ENCODE assay signal across 8 cellular contexts in the genomic region with DNA sequence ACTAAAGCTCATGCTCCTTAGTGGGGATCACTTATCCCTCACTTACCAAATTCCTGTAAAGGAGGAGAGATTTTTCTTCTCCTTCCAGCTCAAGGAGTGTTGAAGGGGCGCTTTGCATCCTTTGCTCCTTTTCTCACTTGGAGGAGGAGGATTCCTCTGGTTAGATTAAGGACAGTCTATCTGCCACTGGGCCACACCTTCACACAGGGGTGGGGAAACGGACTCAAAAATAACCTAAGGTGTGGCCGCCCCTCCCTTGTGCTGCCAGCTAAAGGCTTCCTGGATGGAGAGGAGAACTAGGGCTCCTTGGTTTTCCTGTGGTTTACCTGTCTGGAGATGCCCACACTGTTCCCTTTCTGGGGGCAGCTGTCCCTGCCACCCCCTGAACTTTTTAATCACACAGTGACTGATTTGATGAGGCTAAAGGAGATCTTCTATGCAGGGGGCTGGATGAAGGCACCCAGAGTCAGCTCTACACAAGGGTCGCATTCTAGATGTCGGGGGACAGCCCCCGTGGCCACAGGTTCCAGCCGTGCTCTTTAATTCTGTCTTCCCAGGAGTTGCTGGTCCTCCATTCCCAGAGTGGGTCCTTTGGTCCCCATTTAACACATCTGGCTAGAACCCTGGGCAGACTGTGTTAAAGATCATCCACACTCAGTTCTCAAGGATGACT. TPM values are rescaled to one million over a fixed set of nuclear protein-coding genes. Genes with fewer than 3 reads are reported as not detected.
DNase-seq lines count a peak whose midpoint lies in the region; ATAC-seq and TF ChIP-seq lines count a peak whose summit lies in the region.

No MANE protein-coding gene starts in this region.

- H3K27ac ChIP-seq in CD8-positive, alpha-beta memory T cell (ENCODE audit: low read depth, low read length) = peak overlapping the region; percentile 4
- peak overlapping the region; percentile 14 for H3K27ac ChIP-seq in caudate nucleus (ENCODE audit: low read depth, low read length)

- H3K36me3 ChIP-seq in CD8-positive, alpha-beta memory T cell (ENCODE audit: insufficient read depth, low read length) = no peaks in the 10 kb centered on the region

- no peaks in the 10 kb centered on the region for H3K9me3 ChIP-seq in CD8-positive, alpha-beta memory T cell (ENCODE audit: low read length)

- H3K4me3 Mint-ChIP-seq in CD8-positive, alpha-beta memory T cell = peak overlapping the region; percentile 20 to 82 (median 71)

- H3K4me3 ChIP-seq in CD8-positive, alpha-beta memory T cell (ENCODE audit: low read length) = peak overlapping the region; percentile 31

- TF ChIP-seq CTCF in omental fat pad (IDR thresholded peaks at IDR 0.05) = no peak

- no peaks in the 10 kb centered on the region for H3K9me3 Mint-ChIP-seq in CD8-positive, alpha-beta memory T cell

- CTCF ChIA-PET in CD8-positive, alpha-beta memory T cell (lab: Charles Lee) = interaction anchor here (0.8 to 8.3 kb wide), 13 partner anchors 13 to 166 kb away, joined by 3 to 85 read pairs (median 6); partner anchors contain the start of gene GLRX

- peak overlapping the region; percentile 65 to 96 (median 87) for H3K27ac Mint-ChIP-seq in CD8-positive, alpha-beta memory T cell

- no peaks in the 10 kb centered on the region for H3K27me3 ChIP-seq in CD8-positive, alpha-beta memory T cell (ENCODE audit: insufficient read depth, low read length, poor library complexity, severe bottlenecking)

- peaks cover 50% of the 10 kb centered on the region for H3K4me1 ChIP-seq in CD8-positive, alpha-beta memory T cell (ENCODE audit: insufficient read depth, low read length)

- POLR2A ChIA-PET in CD8-positive, alpha-beta memory T cell (lab: Charles Lee) = interaction anchor here (1.3 to 4.1 kb wide), 3 partner anchors 13 to 36 kb away, joined by 7 to 72 read pairs (median 7); partner anchors contain the start of gene GLRX

- ATAC-seq in HG02623 (IDR thresholded peaks at IDR 0.05; ENCODE audit: unreplicated experiment) = peak; percentile 2
- peak; percentile 16 for ATAC-seq in omental fat pad (ENCODE audit: low FRiP score)
- ATAC-seq in GM21786 (IDR thresholded peaks at IDR 0.05; ENCODE audit: unreplicated experiment) = no peak

- H3K27me3 Mint-ChIP-seq in CD8-positive, alpha-beta memory T cell = no peaks in the 10 kb centered on the region

- H3K36me3 Mint-ChIP-seq in CD8-positive, alpha-beta memory T cell = peaks cover 4 to 15% (median 5%) of the 10 kb centered on the region in 3 donors

- peaks cover 55 to 60% (median 56%) of the 10 kb centered on the region in 3 donors for H3K4me1 Mint-ChIP-seq in CD8-positive, alpha-beta memory T cell

- no peak for DNase-seq in CD8-positive, alpha-beta memory T cell
- DNase-seq in caudate nucleus (lab: John Stamatoyannopoulos, UW) (no peak), omental fat pad (ENCODE audit: low spot score) (no peak), activated gamma-delta T cell treated with Interleukin-2 at 50 U/mL for 16 hours (no peak), RKO (ENCODE audit: low spot score) (no peak), NCI-H1092 treated with DMSO at 0.1 percent for 48 hours (lab: John Stamatoyannopoulos, UW) (no peak)

RNA-seq across cellular contexts. Expression of gene GLRX, which starts 14.4 kb away (rescaled TPM):
- total RNA-seq in CD8-positive, alpha-beta memory T cell = 10 to 100 TPM; 22.2 to 25.0 TPM
- polyA plus RNA-seq in CD8-positive, alpha-beta memory T cell = 240 TPM
- total RNA-seq in omental fat pad = 100 to 1,000 TPM in 2 of 4 donors, 10 to 100 TPM in 2; 67.2 to 173 (median 111) TPM
